Comparison of ENCODE assay signal across 8 cellular contexts in genomic region chr1:155000725-155001437, GRCh38. TPM values are rescaled to one million over a fixed set of nuclear protein-coding genes. Genes with fewer than 3 reads are reported as not detected.
DNase-seq lines count a peak whose midpoint lies in the region; ATAC-seq and TF ChIP-seq lines count a peak whose summit lies in the region.

No MANE protein-coding gene starts in this region.

- peaks cover 13% of the 10 kb centered on the region for H3K4me1 ChIP-seq in prostate gland (replicated peaks)
- H3K4me1 ChIP-seq in urinary bladder (ENCODE audit: insufficient read depth): no peaks in the 10 kb centered on the region

- ATAC-seq in HG02763 (IDR thresholded peaks at IDR 0.05; ENCODE audit: unreplicated experiment) (peak; percentile 39), left ventricle myocardium superior (peak; percentile 63)

- TF ChIP-seq POLR2A in prostate gland (IDR thresholded peaks at IDR 0.05): peak; percentile 86

- TF ChIP-seq CTCF in GM12864 (IDR thresholded peaks at IDR 0.05; ENCODE audit: low read depth, low read length, missing control alignments) (peak; percentile 7), prostate gland (IDR thresholded peaks at IDR 0.05) (peak in 1 of 4 experiments; percentile 42)

- DNase-seq in GM12864 (ENCODE audit: low read depth): no peak
- peak; percentile 91 for DNase-seq in NCI-H1694 treated with DMSO at 0.1 percent for 48 hours (lab: John Stamatoyannopoulos, UW)
- DNase-seq in T-helper 22 cell (ENCODE audit: low read depth): peak; percentile 81
- peak; percentile 92 for DNase-seq in left ventricle myocardium superior
- peak; percentile 97 for DNase-seq in prostate gland (ENCODE audit: low spot score)

- no peaks in the 10 kb centered on the region for H3K9me3 ChIP-seq in prostate gland

- intact Hi-C loops in left ventricle myocardium superior (cut with micrococcal nuclease): no loop called here
- intact Hi-C loops in prostate gland (cut with DNase I): loop anchor here (2.0 kb wide), 1 partner anchor 26 kb away; the partner anchor contains the start of gene CKS1B

- peak overlapping the region; percentile 90 for H3K27ac ChIP-seq in angular gyrus (ENCODE audit: low read depth, low read length)
- H3K27ac ChIP-seq in prostate gland: peak overlapping the region; percentile 100
- peak overlapping the region; percentile 88 for H3K27ac ChIP-seq in urinary bladder (ENCODE audit: low read depth)

- H3K27me3 ChIP-seq in prostate gland (replicated peaks; ENCODE audit: insufficient read depth): no peaks in the 10 kb centered on the region

- H3K36me3 ChIP-seq in prostate gland (no peaks in the 10 kb centered on the region), urinary bladder (ENCODE audit: insufficient read depth) (no peaks in the 10 kb centered on the region)

- under 1% methylated on average over 38 of the region's 44 CpGs for WGBS in prostate gland
- under 1% methylated on average over 44 of the region's 44 CpGs for WGBS in urinary bladder

- H3K4me3 ChIP-seq in GM12864 (ENCODE audit: low read depth, low read length) (peak overlapping the region; percentile 73), prostate gland (peak overlapping the region; percentile 68 to 97), urinary bladder (ENCODE audit: low read depth, low read length) (peak overlapping the region; percentile 83)

RNA-seq across cellular contexts. Expression of gene ZBTB7B, which starts 1.7 kb away (rescaled TPM):
- 58.9 TPM for total RNA-seq in left ventricle myocardium superior
- total RNA-seq in prostate gland: 100 to 1,000 TPM in 1 of 2 donors, 10 to 100 TPM in 1; 60.0 to 103 TPM
- 14.7 TPM for total RNA-seq in urinary bladder
- 52.0 TPM for polyA plus RNA-seq in urinary bladder

RNA-seq across cellular contexts. Expression of gene LENEP, which starts 7.5 kb away (rescaled TPM):
- total RNA-seq in left ventricle myocardium superior (not detected), prostate gland (not detected), urinary bladder (not detected)
- not detected for polyA plus RNA-seq in urinary bladder

RNA-seq across cellular contexts. Expression of gene FLAD1, which starts 17.7 kb away (rescaled TPM):
- total RNA-seq in left ventricle myocardium superior (31.4 TPM), prostate gland (10 to 100 TPM; 31.5 to 35.3 TPM), urinary bladder (10.5 TPM)
- 27.9 TPM for polyA plus RNA-seq in urinary bladder

RNA-seq across cellular contexts. Expression of gene CKS1B, which starts 26.4 kb away (rescaled TPM):
- total RNA-seq in left ventricle myocardium superior (16.7 TPM), prostate gland (10 to 100 TPM; 33.5 to 47.5 TPM), urinary bladder (38.4 TPM)
- 54.9 TPM for polyA plus RNA-seq in urinary bladder

RNA-seq across cellular contexts. Expression of gene SHC1, which starts 30.3 kb away (rescaled TPM):
- 62.1 TPM for total RNA-seq in left ventricle myocardium superior
- 10 to 100 TPM; 85.0 to 97.2 TPM for total RNA-seq in prostate gland
- 61.2 TPM for total RNA-seq in urinary bladder
- 110 TPM for polyA plus RNA-seq in urinary bladder
